ENCODE assay signal across 8 cellular contexts in genomic region chr5:1608336-1608735, GRCh38.
DNase-seq lines count a peak whose midpoint lies in the region; ATAC-seq, FAIRE-seq and TF ChIP-seq lines count a peak whose summit lies in the region.
"Not testable (repeated sequence)": the region's sequence is repeated elsewhere in the genome, so short reads cannot be mapped to it uniquely, and the experiment has no call there.

No MANE protein-coding gene starts in this region.

- peak; percentile 99 for FAIRE-seq in RCC 7860 (lab: Jason Lieb, UNC)
- not testable (repeated sequence) for FAIRE-seq in bronchial epithelial cell (lab: Jason Lieb, UNC)

- not testable (repeated sequence) for H3K4me3 ChIP-seq in bronchial epithelial cell (ENCODE audit: low read depth, low read length)

- H3K27me3 Mint-ChIP-seq in activated T-cell treated with anti-CD3 and anti-CD28 coated beads, Interleukin-2, amount 50 U/mL, for 4 hours (ENCODE audit: low read depth): not testable (repeated sequence)

- peaks cover 20% of the 10 kb centered on the region for H3K4me1 Mint-ChIP-seq in activated T-cell treated with anti-CD3 and anti-CD28 coated beads, Interleukin-2, amount 50 U/mL, for 4 hours (ENCODE audit: low read depth)

- H3K36me3 Mint-ChIP-seq in activated T-cell treated with anti-CD3 and anti-CD28 coated beads, Interleukin-2, amount 50 U/mL, for 4 hours (ENCODE audit: insufficient read depth): peaks cover 13% of the 10 kb centered on the region

- ATAC-seq in activated T-cell treated with anti-CD3 and anti-CD28 coated beads, Interleukin-2, amount 50 U/mL, for 4 hours: peak; percentile 67 to 80
- ATAC-seq in omental fat pad (ENCODE audit: low FRiP score): peak; percentile 73

- H3K27me3 ChIP-seq in bronchial epithelial cell (ENCODE audit: control insufficient read depth, insufficient read depth, low read length): not testable (repeated sequence)

- peak; percentile 86 for DNase-seq in AG08396 (ENCODE audit: low spot score)
- peak; percentile 88 for DNase-seq in ELR (ENCODE audit: low read depth)
- peak; percentile 91 for DNase-seq in LHCN-M2 (ENCODE audit: low read depth)
- peak; percentile 89 for DNase-seq in RCC 7860 (ENCODE audit: low spot score)
- not testable (repeated sequence) for DNase-seq in activated T-cell treated with anti-CD3 and anti-CD28 coated beads, Interleukin-2, amount 50 U/mL, for 4 hours; omental fat pad (ENCODE audit: low spot score)
- DNase-seq in bronchial epithelial cell (ENCODE audit: low read depth): peak; percentile 78
- DNase-seq in fibroblast of the conjunctiva (ENCODE audit: low read depth): peak; percentile 1

- peak overlapping the region; percentile 14 for H3K4me3 Mint-ChIP-seq in activated T-cell treated with anti-CD3 and anti-CD28 coated beads, Interleukin-2, amount 50 U/mL, for 4 hours

- not testable (repeated sequence) for H3K36me3 ChIP-seq in bronchial epithelial cell (ENCODE audit: control insufficient read depth, insufficient read depth, low read length)

- TF ChIP-seq CTCF in bronchial epithelial cell (IDR thresholded peaks at IDR 0.05; ENCODE audit: insufficient read depth, low read length, severe bottlenecking); omental fat pad (IDR thresholded peaks at IDR 0.05): not testable (repeated sequence)

- not testable (repeated sequence) for H3K9me3 Mint-ChIP-seq in activated T-cell treated with anti-CD3 and anti-CD28 coated beads, Interleukin-2, amount 50 U/mL, for 4 hours
